ENCODE assay signal across 29 cellular contexts in genomic region chr12:13691598-13691997, GRCh38.
"Had no signal": no experiment of that assay in that cellular context is flagged by ENCODE, and none has a peak within 500 bp of the region (broad histone marks: within the 10 kb centered on the region; RNA-seq: fewer than 3 reads in every experiment).

No MANE protein-coding gene starts in this region.

- DNase-seq: activated CD4-positive, alpha-beta T cell treated with anti-CD3 and anti-CD28 coated beads, Interleukin-2, amount 10 ng/mL, durations not matched to agents 24 days and 14 days; activated CD4-positive, alpha-beta T cell treated with anti-CD3 and anti-CD28 coated beads, Interleukin-2, amount 50 U/mL, for 4 hours; activated CD8-positive, alpha-beta T cell treated with anti-CD3 and anti-CD28 coated beads for 36 hours; activated effector memory CD4-positive, alpha-beta T cell treated with anti-CD3 and anti-CD28 coated beads, Interleukin-2, amount 50 U/mL, for 16 hours; activated naive CD4-positive, alpha-beta T cell; activated naive CD4-positive, alpha-beta T cell treated with anti-CD3 and anti-CD28 coated beads, Interleukin-2, amount 50 U/mL, for 16 hours; activated naive CD8-positive, alpha-beta T cell treated with anti-CD3 and anti-CD28 coated beads for 36 hours; activated T-cell treated with anti-CD3 and anti-CD28 coated beads, Interleukin-2, amount 50 U/mL, for 1 hour; activated T-cell treated with anti-CD3 and anti-CD28 coated beads, Interleukin-2, amount 50 U/mL, for 72 hours; amniotic stem cell; aorta; MM.1S; MV-4-11; NCI-H1092 treated with DMSO at 0.1 percent for 48 hours; NCI-H1436 treated with DMSO at 0.1 percent for 48 hours; NCI-H1694 treated with DMSO at 0.1 percent for 48 hours; NCI-H2029 treated with DMSO at 0.1 percent for 48 hours; NCI-H2107; NCI-H226; NCI-H446 treated with DMSO at 0.1 percent for 48 hours; NCI-H69; NK-92 treated with Interleukin-12 subunit alpha and Interleukin-12 subunit beta, amount 100 ng/mL, for 24 hours; PC-3; Peyer's patch; RPMI8226; SHP77 treated with DMSO at 0.1 percent for 48 hours; SK-N-SH had no signal

- FAIRE-seq: TTC549 had no signal

- ATAC-seq: activated CD8-positive, alpha-beta T cell treated with anti-CD3 and anti-CD28 coated beads for 36 hours; activated T-cell treated with anti-CD3 and anti-CD28 coated beads, Interleukin-2, amount 50 U/mL, for 72 hours; activated T-helper 17 cell treated with anti-CD3 and anti-CD28 coated beads, Interleukin-2, amount 50 U/mL, for 72 hours; PC-3 had no signal
